11 cellular contexts compared by ENCODE assay signal in genomic region chr1:910311-910880, GRCh38. TPM values are rescaled to one million over a fixed set of nuclear protein-coding genes. Genes with fewer than 3 reads are reported as not detected.
A peak's percentile ranks its signal among the peaks of the same experiment; 100 is the strongest.
DNase-seq lines count a peak whose midpoint lies in the region; ATAC-seq, FAIRE-seq and TF ChIP-seq lines count a peak whose summit lies in the region.
"Had no signal": no experiment of that assay in that cellular context is flagged by ENCODE, and none has a peak within 500 bp of the region (broad histone marks: within the 10 kb centered on the region; RNA-seq: fewer than 3 reads in every experiment).

No MANE protein-coding gene starts in this region.

- no peaks in the 10 kb centered on the region for H3K79me1 ChIP-seq in mesendoderm (ENCODE audit: low read length)

- no peak for TF ChIP-seq EP300 in K562 (IDR thresholded peaks at IDR 0.05; ENCODE audit: low read length)

- TF ChIP-seq CTCF in breast epithelium (IDR thresholded peaks at IDR 0.05) (no peak), mammary epithelial cell (conservative IDR thresholded peaks at IDR 0.05 in 1 of 2, IDR thresholded peaks at IDR 0.05 in 1 of 2; ENCODE audit: extremely low read depth in 1 of 2, insufficient read depth in 1 of 2, low read depth in 1 of 2, low read length in 2 of 2) (no peak), K562 (IDR thresholded peaks at IDR 0.05 in 2 of 3, conservative IDR thresholded peaks at IDR 0.05 in 1 of 3; ENCODE audit: insufficient read depth in 2 of 3, low read depth in 1 of 3, low read length in 3 of 3) (no peak), lower lobe of right lung (IDR thresholded peaks at IDR 0.05) (no peak)

- H3K79me2 ChIP-seq in mammary epithelial cell (ENCODE audit: insufficient read depth, low read length) (no peaks in the 10 kb centered on the region), K562 (ENCODE audit: control insufficient read depth, insufficient read depth, low read length) (no peaks in the 10 kb centered on the region), mesendoderm (ENCODE audit: control insufficient read depth, insufficient read depth, low read length) (no peaks in the 10 kb centered on the region)

- ATAC-seq in K562, result no peak
- no peak for ATAC-seq in lower lobe of right lung
- ATAC-seq: gastrocnemius medialis had no signal

- H2BK15ac ChIP-seq in mesendoderm (replicated peaks; ENCODE audit: low read depth), result no peak overlapping the region

- no peaks in the 10 kb centered on the region for H3K9me1 ChIP-seq in K562 (ENCODE audit: control insufficient read depth, insufficient read depth, low read length)

- H3K4me3 ChIP-seq in breast epithelium (peak overlapping the region in 2 of 3 donors; percentile 22 to 56), mammary epithelial cell (replicated peaks in 1 of 3; ENCODE audit: insufficient read depth in 1 of 3, low read depth in 2 of 3, low read length in 3 of 3) (no peak overlapping the region), K562 (no peak overlapping the region), lower lobe of right lung (no peak overlapping the region), urinary bladder (ENCODE audit: low read depth, low read length) (peak overlapping the region; percentile 14), mesendoderm (ENCODE audit: low read length) (no peak overlapping the region), small intestine (ENCODE audit: low read depth in 1 of 2, low read length in 2 of 2) (no peak overlapping the region)
- H3K4me3 ChIP-seq: gastrocnemius medialis had no signal

- no peak overlapping the region for H3K18ac ChIP-seq in mesendoderm (ENCODE audit: low read length)

- WGBS in mammary epithelial cell (ENCODE audit: low coverage, missing lambda C conversion rate), result 27% methylated on average over 18 of the region's 29 CpGs
- WGBS in K562 (ENCODE audit: insufficient coverage, low coverage, missing lambda C conversion rate), result 66% methylated on average over 19 of the region's 29 CpGs
- WGBS in urinary bladder, result 28% methylated on average over 29 of the region's 29 CpGs
- WGBS in mesendoderm (ENCODE audit: extremely low coverage, insufficient coverage, low lambda C conversion rate), result no CpG with 5 or more reads among the region's 29 CpGs
- 9 to 20% (median 19%) methylated on average over 21 to 29 of the region's 29 CpGs for WGBS in small intestine, 3 donors

- no peak overlapping the region for H3K27ac Mint-ChIP-seq in activated T-helper 2 cell treated with anti-CD3 and anti-CD28 coated beads, Interferon-gamma antibody, Interleukin-2, Interleukin-4, amounts not matched to agents 10 μg/mL and 5 μg/mL and 100 μg/mL, durations not matched to agents 14 hours and 24 hours and 36 hours
- H3K27ac Mint-ChIP-seq: memory B cell had no signal

- TF ChIP-seq POLR2A in breast epithelium (IDR thresholded peaks at IDR 0.05) (no peak), K562 (conservative IDR thresholded peaks at IDR 0.05) (no peak)

- dilution Hi-C loops in mammary epithelial cell (cut with HindIII; ENCODE audit: low sequenced_read_pairs), result no loop called here

- H2BK5ac ChIP-seq in mesendoderm (ENCODE audit: low read length), result no peak overlapping the region

- FAIRE-seq in K562 (lab: Jason Lieb, UNC) (no peak), small intestine (lab: Jason Lieb, UNC) (no peak)

- H3K9me3 Mint-ChIP-seq in activated T-helper 2 cell treated with anti-CD3 and anti-CD28 coated beads, Interferon-gamma antibody, Interleukin-2, Interleukin-4, amounts not matched to agents 10 μg/mL and 5 μg/mL and 100 μg/mL, durations not matched to agents 14 hours and 24 hours and 36 hours, result no peaks in the 10 kb centered on the region
- H3K9me3 Mint-ChIP-seq: memory B cell had no signal

- no peak overlapping the region for H4K8ac ChIP-seq in mesendoderm (ENCODE audit: low read depth, low read length)

- H3K9ac ChIP-seq in mammary epithelial cell (ENCODE audit: insufficient read depth, low read length) (no peak overlapping the region), K562 (ENCODE audit: insufficient read depth in 1 of 2, low read depth in 2 of 2, low read length in 2 of 2) (peak overlapping the region in 1 of 2 experiments; percentile 57; a peak in 1 of 4 replicates), mesendoderm (ENCODE audit: low read length) (no peak overlapping the region)

- H3K4me2 ChIP-seq in mammary epithelial cell (ENCODE audit: insufficient read depth, low read depth, low read length), result no peak overlapping the region
- no peak overlapping the region for H3K4me2 ChIP-seq in K562 (ENCODE audit: insufficient read depth, low read length)
- no peak overlapping the region for H3K4me2 ChIP-seq in mesendoderm (ENCODE audit: low read length)

- H2AK5ac ChIP-seq in mesendoderm (ENCODE audit: low read length), result no peak overlapping the region

- H3K4me3 Mint-ChIP-seq in activated T-helper 2 cell treated with anti-CD3 and anti-CD28 coated beads, Interferon-gamma antibody, Interleukin-2, Interleukin-4, amounts not matched to agents 10 μg/mL and 5 μg/mL and 100 μg/mL, durations not matched to agents 14 hours and 24 hours and 36 hours (ENCODE audit: low read depth), result no peak overlapping the region
- H3K4me3 Mint-ChIP-seq: memory B cell had no signal

- peaks cover 57% of the 10 kb centered on the region for H3K27me3 Mint-ChIP-seq in activated T-helper 2 cell treated with anti-CD3 and anti-CD28 coated beads, Interferon-gamma antibody, Interleukin-2, Interleukin-4, amounts not matched to agents 10 μg/mL and 5 μg/mL and 100 μg/mL, durations not matched to agents 14 hours and 24 hours and 36 hours (ENCODE audit: low read depth)

- H4K5ac ChIP-seq in mesendoderm (ENCODE audit: low read length), result no peak overlapping the region

- CTCF ChIA-PET in mammary epithelial cell (lab: Charles Lee; ENCODE audit: low non-redundant PET) (no interaction called here), K562 (lab: Yijun Ruan, JAX; ENCODE audit: low intra/inter-chr PET ratio) (no interaction called here)

- H3K27me3 ChIP-seq in breast epithelium (peaks cover 11 to 46% of the 10 kb centered on the region in 2 donors), mammary epithelial cell (ENCODE audit: insufficient read depth, low read length) (peaks cover 17% of the 10 kb centered on the region), K562 (ENCODE audit: control insufficient read depth in 2 of 2, insufficient read depth in 2 of 2, low read length in 2 of 2) (peaks cover 4 to 21% of the 10 kb centered on the region in 2 experiments; a peak in 4 of 5 replicates), lower lobe of right lung (ENCODE audit: low read depth) (peaks cover 57% of the 10 kb centered on the region), mesendoderm (ENCODE audit: insufficient read depth, low read length, poor library complexity) (no peaks in the 10 kb centered on the region), small intestine (ENCODE audit: control insufficient read depth in 2 of 2, insufficient read depth in 2 of 2, low read length in 2 of 2) (peaks cover 10% of the 10 kb centered on the region in 2 donors)

- H2AFZ ChIP-seq in mammary epithelial cell (ENCODE audit: low read depth, low read length) (no peak overlapping the region), K562 (ENCODE audit: low read depth, low read length) (no peak overlapping the region)

- H3K36me3 ChIP-seq in breast epithelium, result no peaks in the 10 kb centered on the region
- H3K36me3 ChIP-seq in mammary epithelial cell (ENCODE audit: insufficient read depth, low read length), result no peaks in the 10 kb centered on the region
- no peaks in the 10 kb centered on the region for H3K36me3 ChIP-seq in K562 (ENCODE audit: control insufficient read depth, insufficient read depth, low read length)
- H3K36me3 ChIP-seq in lower lobe of right lung, result no peaks in the 10 kb centered on the region
- no peaks in the 10 kb centered on the region for H3K36me3 ChIP-seq in urinary bladder (ENCODE audit: insufficient read depth)
- no peaks in the 10 kb centered on the region for H3K36me3 ChIP-seq in mesendoderm (ENCODE audit: control insufficient read depth, insufficient read depth, low read length)
- no peaks in the 10 kb centered on the region for H3K36me3 ChIP-seq in small intestine (ENCODE audit: control insufficient read depth in 2 of 2, insufficient read depth in 2 of 2, low read length in 2 of 2)
- H3K36me3 ChIP-seq: gastrocnemius medialis had no signal

- POLR2A ChIA-PET in K562 (lab: Yijun Ruan, JAX), result interaction anchor here (0.5 to 0.6 kb wide), 2 partner anchors 92 to 1319 kb away, joined by 3 read pairs; no protein-coding TSS in a partner anchor

- H3K36me3 Mint-ChIP-seq in activated T-helper 2 cell treated with anti-CD3 and anti-CD28 coated beads, Interferon-gamma antibody, Interleukin-2, Interleukin-4, amounts not matched to agents 10 μg/mL and 5 μg/mL and 100 μg/mL, durations not matched to agents 14 hours and 24 hours and 36 hours (ENCODE audit: low read depth), result no peaks in the 10 kb centered on the region
- H3K36me3 Mint-ChIP-seq: memory B cell had no signal

- H3K27ac ChIP-seq in breast epithelium, result no peak overlapping the region
- H3K27ac ChIP-seq in mammary epithelial cell (ENCODE audit: insufficient read depth, low read depth, low read length), result no peak overlapping the region
- no peak overlapping the region for H3K27ac ChIP-seq in K562 (ENCODE audit: extremely low read depth, low read depth, low read length)
- no peak overlapping the region for H3K27ac ChIP-seq in lower lobe of right lung
- H3K27ac ChIP-seq in urinary bladder (ENCODE audit: low read depth), result no peak overlapping the region
- no peak overlapping the region for H3K27ac ChIP-seq in mesendoderm (ENCODE audit: low read depth, low read length)
- H3K27ac ChIP-seq in small intestine (ENCODE audit: low read depth in 1 of 2, low read length in 1 of 2), result no peak overlapping the region
- H3K27ac ChIP-seq: gastrocnemius medialis had no signal

- BruUV-seq in mammary epithelial cell (replicated peaks; lab: Mats Ljungman, UMichigan), result no TSS peak
- no TSS peak for BruUV-seq in K562 (replicated peaks; lab: Mats Ljungman, UMichigan)

- no peak overlapping the region for H3K56ac ChIP-seq in mesendoderm (ENCODE audit: low read length)

- H3K4ac ChIP-seq in mesendoderm (ENCODE audit: low read depth, low read length), result no peak overlapping the region

- DNase-seq in breast epithelium (ENCODE audit: low spot score in 2 of 2), result peak in 1 of 2 donors; percentile 48
- no peak for DNase-seq in mammary epithelial cell
- DNase-seq in K562 (ENCODE audit: extremely low read depth in 1 of 4, low spot score in 3 of 4), result no peak
- DNase-seq in lower lobe of right lung, result peak; percentile 41
- DNase-seq in mesendoderm, result no peak
- no peak for DNase-seq in activated T-helper 2 cell treated with anti-CD3 and anti-CD28 coated beads, Interferon-gamma antibody, Interleukin-2, Interleukin-4, amounts not matched to agents 10 μg/mL and 5 μg/mL and 100 μg/mL, durations not matched to agents 14 hours and 24 hours and 36 hours (ENCODE audit: low spot score)
- DNase-seq in small intestine, result no peak
- DNase-seq: NCI-H748 treated with DMSO at 0.1 percent for 48 hours had no signal

- H3K4me1 ChIP-seq in breast epithelium (peaks cover 0 to 6% of the 10 kb centered on the region in 2 donors), mammary epithelial cell (ENCODE audit: insufficient read depth, low read length) (peaks cover 8% of the 10 kb centered on the region), K562 (replicated peaks in 1 of 2; ENCODE audit: control insufficient read depth in 2 of 2, insufficient read depth in 2 of 2, low read length in 2 of 2) (peaks cover 19 to 63% of the 10 kb centered on the region in 2 experiments), lower lobe of right lung (peaks cover 11% of the 10 kb centered on the region), urinary bladder (ENCODE audit: insufficient read depth) (peaks cover 2% of the 10 kb centered on the region), mesendoderm (ENCODE audit: control insufficient read depth, low read depth, low read length) (no peaks in the 10 kb centered on the region), small intestine (ENCODE audit: control insufficient read depth in 2 of 2, insufficient read depth in 1 of 2, low read depth in 1 of 2, low read length in 1 of 2) (no peaks in the 10 kb centered on the region)
- H3K4me1 ChIP-seq: gastrocnemius medialis had no signal

- H3K4me1 Mint-ChIP-seq in activated T-helper 2 cell treated with anti-CD3 and anti-CD28 coated beads, Interferon-gamma antibody, Interleukin-2, Interleukin-4, amounts not matched to agents 10 μg/mL and 5 μg/mL and 100 μg/mL, durations not matched to agents 14 hours and 24 hours and 36 hours (ENCODE audit: low read depth), result peaks cover 7% of the 10 kb centered on the region

- no peaks in the 10 kb centered on the region for H3K9me3 ChIP-seq in breast epithelium
- no peaks in the 10 kb centered on the region for H3K9me3 ChIP-seq in mammary epithelial cell (replicated peaks; ENCODE audit: insufficient read depth, low read length)
- H3K9me3 ChIP-seq in K562 (replicated peaks; ENCODE audit: control insufficient read depth, insufficient read depth, low read depth, low read length), result no peaks in the 10 kb centered on the region
- no peaks in the 10 kb centered on the region for H3K9me3 ChIP-seq in lower lobe of right lung
- no peaks in the 10 kb centered on the region for H3K9me3 ChIP-seq in small intestine (ENCODE audit: control insufficient read depth, low read depth)
- H3K9me3 ChIP-seq: gastrocnemius medialis had no signal

- no peak overlapping the region for H2BK120ac ChIP-seq in mesendoderm (ENCODE audit: low read depth, low read length)

- in situ Hi-C loops in mammary epithelial cell (cut with MboI; ENCODE audit: low sequenced_read_pairs in 2 of 2), result no loop called here
- in situ Hi-C loops in K562 (cut with MboI), result no loop called here

- intact Hi-C loops in breast epithelium (cut with DNase I; ENCODE audit: low total_unique reads) (no loop called here), mammary epithelial cell (cut with micrococcal nuclease) (no loop called here), K562 (cut with micrococcal nuclease) (no loop called here), lower lobe of right lung (cut with DNase I) (no loop called here)
- intact Hi-C loops in activated T-helper 2 cell treated with anti-CD3 and anti-CD28 coated beads, Interferon-gamma antibody, Interleukin-2, Interleukin-4, amounts not matched to agents 10 μg/mL and 5 μg/mL and 100 μg/mL, durations not matched to agents 14 hours and 24 hours and 36 hours (cut with micrococcal nuclease), result no loop called here

- no peak for TF ChIP-seq RAD21 in K562 (CRISPR knock-in tag; conservative IDR thresholded peaks at IDR 0.05 in 1 of 2, IDR thresholded peaks at IDR 0.05 in 1 of 2)

- no peak overlapping the region for H3K23ac ChIP-seq in mesendoderm (ENCODE audit: low read length)

- H4K20me1 ChIP-seq in mammary epithelial cell (ENCODE audit: insufficient read depth, low read length) (no peaks in the 10 kb centered on the region), K562 (replicated peaks; ENCODE audit: control insufficient read depth, insufficient read depth, low read length) (peaks cover 12% of the 10 kb centered on the region)

RNA-seq across cellular contexts. Expression of gene SAMD11, which starts 13.3 kb away (rescaled TPM):
- total RNA-seq in breast epithelium (10 to 100 TPM in 1 of 3 donors, 1 to 10 TPM in 1, under 1 TPM in 1; 0.16 to 23.0 (median 2.9) TPM), mammary epithelial cell (not detected), K562 (2014; rRNA removed) (0.41 and 0.82 TPM in 2 replicates), K562 (2014; rRNA removed; fragmentation: Illumina TruSeq; extraction: Trizol) (0.07 TPM in 1 of 2 replicates, not detected in the other), K562 (2015; rRNA removed; fragmentation: Illumina TruSeq; extraction: Trizol) (0.11 and 0.26 TPM in 2 replicates), K562 (2021) (0.38 and 0.49 TPM in 2 replicates), lower lobe of right lung (2.2 TPM), urinary bladder (18.1 TPM)
- polyA plus RNA-seq in mammary epithelial cell (not detected), K562 (2011; rRNA removed) (0.24 and 0.31 TPM in 2 replicates), K562 (2014; fragmentation: Illumina TruSeq; extraction: Trizol) (not detected in 2 replicates), K562 (2014; fragmentation: Nextera tagmentation; extraction: Ambion mirVana) (under 1 TPM in 1 of 2 experiments, not detected in 1; 0.08 TPM), K562 (2014; rRNA removed) (0.07 and 0.32 TPM in 2 replicates), urinary bladder (23.3 TPM), small intestine (1 to 10 TPM in 2 of 3 donors, under 1 TPM in 1; 0.89 to 8.8 (median 4.9) TPM)
- not detected for polyA minus RNA-seq in mammary epithelial cell
- 0.42 and 1.3 TPM in 2 replicates for total RNA-seq in K562 (2011; cell fraction: chromatin; rRNA removed; ENCODE audit: low replicate concordance)
- total RNA-seq in K562 (2011; cell fraction: nucleolus; rRNA removed), result 1.2 and 1.8 TPM in 2 replicates
- 0.31 and 0.44 TPM in 2 replicates for total RNA-seq in K562 (2011; cell fraction: nucleoplasm; rRNA removed)
- polyA plus RNA-seq in K562 (2011; cell fraction: cytosol; rRNA removed), result 0.37 and 0.73 TPM in 2 replicates
- 1.6 and 3.1 TPM in 2 replicates for polyA plus RNA-seq in K562 (2011; cell fraction: nucleus; rRNA removed)
- polyA plus RNA-seq in K562 (2012), result 0.36 and 0.64 TPM in 2 replicates
- not detected in 2 replicates for polyA minus RNA-seq in K562 (2011; rRNA and poly(A)+ RNA removed)
- 1.3 and 3.5 TPM in 2 replicates for polyA minus RNA-seq in K562 (2011; cell fraction: cytosol; rRNA and poly(A)+ RNA removed)
- polyA minus RNA-seq in K562 (2011; cell fraction: nucleus; rRNA and poly(A)+ RNA removed), result 0.94 and 1.6 TPM in 2 replicates
- polyA plus RNA-seq in mesendoderm (2013, experiment 1 of 2), result 2.7 TPM
- 2.2 TPM for polyA plus RNA-seq in mesendoderm (2013, experiment 2 of 2)
- not detected in 2 replicates for total RNA-seq in activated T-helper 2 cell treated with anti-CD3 and anti-CD28 coated beads, Interferon-gamma antibody, Interleukin-2, Interleukin-4, amounts not matched to agents 10 μg/mL and 5 μg/mL and 100 μg/mL, durations not matched to agents 14 hours and 24 hours and 36 hours

RNA-seq across cellular contexts. Expression of gene NOC2L, which starts 48.7 kb away (rescaled TPM):
- total RNA-seq in breast epithelium, result 10 to 100 TPM; 36.2 to 38.7 (median 38.2) TPM
- total RNA-seq in mammary epithelial cell, result 100 to 1,000 TPM in 1 of 2 donors, 10 to 100 TPM in 1; 62.0 to 124 TPM
- polyA plus RNA-seq in mammary epithelial cell, result 84.6 TPM
- 96.0 TPM for polyA minus RNA-seq in mammary epithelial cell
- total RNA-seq in K562 (2011; cell fraction: chromatin; rRNA removed; ENCODE audit: low replicate concordance), result 185 and 348 TPM in 2 replicates
- 202 and 208 TPM in 2 replicates for total RNA-seq in K562 (2011; cell fraction: nucleolus; rRNA removed)
- 191 and 196 TPM in 2 replicates for total RNA-seq in K562 (2011; cell fraction: nucleoplasm; rRNA removed)
- 363 and 418 TPM in 2 replicates for total RNA-seq in K562 (2014; rRNA removed)
- 111 and 128 TPM in 2 replicates for total RNA-seq in K562 (2014; rRNA removed; fragmentation: Illumina TruSeq; extraction: Trizol)
- total RNA-seq in K562 (2015; rRNA removed; fragmentation: Illumina TruSeq; extraction: Trizol), result 214 and 216 TPM in 2 replicates
- 407 and 410 TPM in 2 replicates for total RNA-seq in K562 (2021)
- polyA plus RNA-seq in K562 (2011; rRNA removed), result 86.6 and 118 TPM in 2 replicates
- 166 and 242 TPM in 2 replicates for polyA plus RNA-seq in K562 (2011; cell fraction: cytosol; rRNA removed)
- polyA plus RNA-seq in K562 (2011; cell fraction: nucleus; rRNA removed), result 153 and 201 TPM in 2 replicates
- 162 and 252 TPM in 2 replicates for polyA plus RNA-seq in K562 (2012)
- polyA plus RNA-seq in K562 (2014; fragmentation: Illumina TruSeq; extraction: Trizol), result 200 and 279 TPM in 2 replicates
- 1 to 10 TPM; 4.0 to 9.7 TPM for polyA plus RNA-seq in K562 (2014; fragmentation: Nextera tagmentation; extraction: Ambion mirVana)
- polyA plus RNA-seq in K562 (2014; rRNA removed), result 260 and 299 TPM in 2 replicates
- polyA minus RNA-seq in K562 (2011; rRNA and poly(A)+ RNA removed), result 113 and 170 TPM in 2 replicates
- polyA minus RNA-seq in K562 (2011; cell fraction: cytosol; rRNA and poly(A)+ RNA removed), result 169 and 187 TPM in 2 replicates
- 36.1 and 52.3 TPM in 2 replicates for polyA minus RNA-seq in K562 (2011; cell fraction: nucleus; rRNA and poly(A)+ RNA removed)
- total RNA-seq in lower lobe of right lung, result 46.5 TPM
- total RNA-seq in urinary bladder, result 27.1 TPM
- polyA plus RNA-seq in urinary bladder, result 59.5 TPM
- polyA plus RNA-seq in mesendoderm (2013, experiment 1 of 2), result 80.8 TPM
- polyA plus RNA-seq in mesendoderm (2013, experiment 2 of 2), result 79.8 TPM
- 150 and 154 TPM in 2 replicates for total RNA-seq in activated T-helper 2 cell treated with anti-CD3 and anti-CD28 coated beads, Interferon-gamma antibody, Interleukin-2, Interleukin-4, amounts not matched to agents 10 μg/mL and 5 μg/mL and 100 μg/mL, durations not matched to agents 14 hours and 24 hours and 36 hours
- polyA plus RNA-seq in small intestine, result 10 to 100 TPM; 34.0 to 69.3 (median 42.7) TPM

RNA-seq across cellular contexts. Expression of gene KLHL17, which starts 50.0 kb away (rescaled TPM):
- 10 to 100 TPM in 1 of 3 donors, 1 to 10 TPM in 2; 5.4 to 18.0 (median 10.0) TPM for total RNA-seq in breast epithelium
- total RNA-seq in mammary epithelial cell, result 10 to 100 TPM in 1 of 2 donors, 1 to 10 TPM in 1; 4.3 to 18.9 TPM
- polyA plus RNA-seq in mammary epithelial cell, result 12.4 TPM
- polyA minus RNA-seq in mammary epithelial cell, result 1.4 TPM
- total RNA-seq in K562 (2011; cell fraction: chromatin; rRNA removed; ENCODE audit: low replicate concordance), result 105 and 413 TPM in 2 replicates
- total RNA-seq in K562 (2011; cell fraction: nucleolus; rRNA removed), result 347 and 361 TPM in 2 replicates
- total RNA-seq in K562 (2011; cell fraction: nucleoplasm; rRNA removed), result 167 and 188 TPM in 2 replicates
- total RNA-seq in K562 (2014; rRNA removed), result 30.7 and 30.8 TPM in 2 replicates
- 1.5 and 2.9 TPM in 2 replicates for total RNA-seq in K562 (2014; rRNA removed; fragmentation: Illumina TruSeq; extraction: Trizol)
- total RNA-seq in K562 (2015; rRNA removed; fragmentation: Illumina TruSeq; extraction: Trizol), result 13.0 and 16.3 TPM in 2 replicates
- 58.1 and 71.4 TPM in 2 replicates for total RNA-seq in K562 (2021)
- polyA plus RNA-seq in K562 (2011; rRNA removed), result 18.6 and 49.7 TPM in 2 replicates
- 22.8 and 35.9 TPM in 2 replicates for polyA plus RNA-seq in K562 (2011; cell fraction: cytosol; rRNA removed)
- 819 and 946 TPM in 2 replicates for polyA plus RNA-seq in K562 (2011; cell fraction: nucleus; rRNA removed)
- polyA plus RNA-seq in K562 (2012), result 31.2 and 45.6 TPM in 2 replicates
- 7.2 and 22.1 TPM in 2 replicates for polyA plus RNA-seq in K562 (2014; fragmentation: Illumina TruSeq; extraction: Trizol)
- under 1 TPM; 0.14 to 0.55 TPM for polyA plus RNA-seq in K562 (2014; fragmentation: Nextera tagmentation; extraction: Ambion mirVana)
- polyA plus RNA-seq in K562 (2014; rRNA removed), result 67.3 and 84.8 TPM in 2 replicates
- 3.4 and 5.1 TPM in 2 replicates for polyA minus RNA-seq in K562 (2011; rRNA and poly(A)+ RNA removed)
- 8.9 and 14.1 TPM in 2 replicates for polyA minus RNA-seq in K562 (2011; cell fraction: cytosol; rRNA and poly(A)+ RNA removed)
- polyA minus RNA-seq in K562 (2011; cell fraction: nucleus; rRNA and poly(A)+ RNA removed), result 72.0 and 97.5 TPM in 2 replicates
- 17.0 TPM for total RNA-seq in lower lobe of right lung
- total RNA-seq in urinary bladder, result 4.5 TPM
- polyA plus RNA-seq in urinary bladder, result 12.0 TPM
- polyA plus RNA-seq in mesendoderm (2013, experiment 1 of 2), result 10.4 TPM
- 10.3 TPM for polyA plus RNA-seq in mesendoderm (2013, experiment 2 of 2)
- 36.8 and 41.6 TPM in 2 replicates for total RNA-seq in activated T-helper 2 cell treated with anti-CD3 and anti-CD28 coated beads, Interferon-gamma antibody, Interleukin-2, Interleukin-4, amounts not matched to agents 10 μg/mL and 5 μg/mL and 100 μg/mL, durations not matched to agents 14 hours and 24 hours and 36 hours
- 10 to 100 TPM in 1 of 3 donors, 1 to 10 TPM in 2; 6.6 to 11.9 (median 7.0) TPM for polyA plus RNA-seq in small intestine

RNA-seq across cellular contexts. Expression of gene PLEKHN1, which starts 55.9 kb away (rescaled TPM):
- total RNA-seq in breast epithelium (1 to 10 TPM in 2 of 3 donors, under 1 TPM in 1; 0.16 to 2.8 (median 1.6) TPM), mammary epithelial cell (10 to 100 TPM in 1 of 2 donors, 1 to 10 TPM in 1; 4.8 to 28.6 TPM), K562 (2014; rRNA removed) (0.09 and 0.69 TPM in 2 replicates), K562 (2014; rRNA removed; fragmentation: Illumina TruSeq; extraction: Trizol) (0.07 TPM in 1 of 2 replicates, not detected in the other), K562 (2015; rRNA removed; fragmentation: Illumina TruSeq; extraction: Trizol) (0.11 and 0.18 TPM in 2 replicates), K562 (2021) (1.2 and 1.5 TPM in 2 replicates), lower lobe of right lung (1.2 TPM), urinary bladder (1.1 TPM)
- polyA plus RNA-seq in mammary epithelial cell (4.6 TPM), K562 (2011; rRNA removed) (0.13 and 0.34 TPM in 2 replicates), K562 (2014; fragmentation: Illumina TruSeq; extraction: Trizol) (0.13 and 0.69 TPM in 2 replicates), K562 (2014; fragmentation: Nextera tagmentation; extraction: Ambion mirVana) (not detected), K562 (2014; rRNA removed) (0.52 and 0.80 TPM in 2 replicates), urinary bladder (4.2 TPM), small intestine (under 1 TPM; 0.72 to 0.89 (median 0.81) TPM)
- polyA minus RNA-seq in mammary epithelial cell, result 9.7 TPM
- 0.99 and 3.5 TPM in 2 replicates for total RNA-seq in K562 (2011; cell fraction: chromatin; rRNA removed; ENCODE audit: low replicate concordance)
- total RNA-seq in K562 (2011; cell fraction: nucleolus; rRNA removed), result 1.2 and 2.6 TPM in 2 replicates
- 0.88 and 1.6 TPM in 2 replicates for total RNA-seq in K562 (2011; cell fraction: nucleoplasm; rRNA removed)
- polyA plus RNA-seq in K562 (2011; cell fraction: cytosol; rRNA removed), result 0.12 and 0.37 TPM in 2 replicates
- 2.6 and 3.6 TPM in 2 replicates for polyA plus RNA-seq in K562 (2011; cell fraction: nucleus; rRNA removed)
- polyA plus RNA-seq in K562 (2012), result 0.47 and 1.4 TPM in 2 replicates
- polyA minus RNA-seq in K562 (2011; rRNA and poly(A)+ RNA removed), result not detected in 2 replicates
- polyA minus RNA-seq in K562 (2011; cell fraction: cytosol; rRNA and poly(A)+ RNA removed), result 0.55 TPM in 1 of 2 replicates, not detected in the other
- polyA minus RNA-seq in K562 (2011; cell fraction: nucleus; rRNA and poly(A)+ RNA removed), result 1.3 and 1.8 TPM in 2 replicates
- 0.20 TPM for polyA plus RNA-seq in mesendoderm (2013, experiment 1 of 2)
- 0.28 TPM for polyA plus RNA-seq in mesendoderm (2013, experiment 2 of 2)
- 3.7 and 4.0 TPM in 2 replicates for total RNA-seq in activated T-helper 2 cell treated with anti-CD3 and anti-CD28 coated beads, Interferon-gamma antibody, Interleukin-2, Interleukin-4, amounts not matched to agents 10 μg/mL and 5 μg/mL and 100 μg/mL, durations not matched to agents 14 hours and 24 hours and 36 hours

Comparison
In these comparisons a context has a peak if more than half of its experiments do, and no peak if none do; other contexts are left out.
1. H3K4me3 ChIP-seq: peak in breast epithelium (2 of 3) and urinary bladder (single experiment); none in mammary epithelial cell (0 of 3), K562 (single experiment), lower lobe of right lung (single experiment), mesendoderm (single experiment) and small intestine (0 of 2).